In genomic region chr1:36150296-36151132, GRCh38 we compare ENCODE assay signal across 8 cellular contexts. TPM values are rescaled to one million over a fixed set of nuclear protein-coding genes. Genes with fewer than 3 reads are reported as not detected.
DNase-seq lines count a peak whose midpoint lies in the region; ATAC-seq and TF ChIP-seq lines count a peak whose summit lies in the region.

No MANE protein-coding gene starts in this region.

- H3K36me3 ChIP-seq in DND-41 (ENCODE audit: insufficient read depth, low read length) = peaks cover 12% of the 10 kb centered on the region
- H3K36me3 ChIP-seq in GM23338 (ENCODE audit: insufficient read depth) = no peaks in the 10 kb centered on the region
- H3K36me3 ChIP-seq in neural progenitor cell = no peaks in the 10 kb centered on the region
- H3K36me3 ChIP-seq in suprapubic skin = no peaks in the 10 kb centered on the region

- TF ChIP-seq EP300 in suprapubic skin (IDR thresholded peaks at IDR 0.05) = no peak

- H3K27me3 Mint-ChIP-seq in GM23338 (ENCODE audit: insufficient read depth, low read depth, poor library complexity) (peaks cover 49% of the 10 kb centered on the region), neural progenitor cell (ENCODE audit: insufficient read depth, low read depth) (peaks cover 9% of the 10 kb centered on the region)

- peak in 1 of 2 donors; percentile 27 for TF ChIP-seq POLR2A in suprapubic skin (IDR thresholded peaks at IDR 0.05)

- peak overlapping the region; percentile 72 for H3K9ac ChIP-seq in DND-41 (ENCODE audit: low read depth, low read length)
- no peak overlapping the region for H3K9ac ChIP-seq in neural progenitor cell

- DNase-seq in DND-41 = no peak
- DNase-seq in GM23338 (ENCODE audit: low spot score) = peak; percentile 93
- DNase-seq in LNCaP clone FGC (ENCODE audit: low read depth) = peak; percentile 92
- DNase-seq in RWPE1 (ENCODE audit: low spot score) = peak; percentile 91
- DNase-seq in activated gamma-delta T cell treated with Interleukin-2 at 50 U/mL for 16 hours = peak; percentile 73
- peak; percentile 94 for DNase-seq in fibroblast of the conjunctiva (ENCODE audit: low read depth)
- DNase-seq in neural progenitor cell (ENCODE audit: low spot score) = peak; percentile 86
- DNase-seq in suprapubic skin (ENCODE audit: low spot score in 2 of 2) = peak; percentile 95 to 97

- H3K79me2 ChIP-seq in DND-41 (ENCODE audit: insufficient read depth, low read length) (peaks cover 38% of the 10 kb centered on the region), GM23338 (replicated peaks; ENCODE audit: insufficient read depth) (peaks cover 16% of the 10 kb centered on the region), neural progenitor cell (ENCODE audit: low read depth) (peaks cover 19% of the 10 kb centered on the region)

- H3K4me3 Mint-ChIP-seq in GM23338 (peak overlapping the region; percentile 91), neural progenitor cell (peak overlapping the region; percentile 94)

- peaks cover 62% of the 10 kb centered on the region for H3K4me1 ChIP-seq in DND-41 (ENCODE audit: insufficient read depth, low read length)
- peaks cover 32% of the 10 kb centered on the region for H3K4me1 ChIP-seq in GM23338 (ENCODE audit: insufficient read depth)
- peaks cover 29% of the 10 kb centered on the region for H3K4me1 ChIP-seq in neural progenitor cell
- peaks cover 57% of the 10 kb centered on the region for H3K4me1 ChIP-seq in suprapubic skin

- WGBS in suprapubic skin = 10% methylated on average over 7 of the region's 12 CpGs

- H3K27me3 ChIP-seq in DND-41 (ENCODE audit: insufficient read depth, low read length, poor library complexity) (no peaks in the 10 kb centered on the region), GM23338 (ENCODE audit: insufficient read depth) (peaks cover 55% of the 10 kb centered on the region), neural progenitor cell (peaks cover 15% of the 10 kb centered on the region), suprapubic skin (no peaks in the 10 kb centered on the region)

- H3K4me3 ChIP-seq in DND-41 (ENCODE audit: low read depth in 1 of 2, low read length in 2 of 2) (peak overlapping the region in 1 of 2 experiments; percentile 92; a peak in 2 of 4 replicates), GM23338 (peak overlapping the region; percentile 47), LNCaP clone FGC (ENCODE audit: low read depth, low read length) (0 out of 2 replicates have a peak overlapping the region, but pooled peaks have one; percentile 4), neural progenitor cell (no peak overlapping the region), suprapubic skin (peak overlapping the region; percentile 21)

- peak overlapping the region; percentile 62 for H3K27ac Mint-ChIP-seq in GM23338
- H3K27ac Mint-ChIP-seq in neural progenitor cell = peak overlapping the region; percentile 95

- H3F3A ChIP-seq in GM23338 (replicated peaks; ENCODE audit: low read depth) (peaks cover 4% of the 10 kb centered on the region), neural progenitor cell (ENCODE audit: low read depth) (peaks cover 45% of the 10 kb centered on the region)

- H3K4me2 ChIP-seq in DND-41 (ENCODE audit: insufficient read depth, low read length) = peak overlapping the region; percentile 81
- peak overlapping the region; percentile 74 for H3K4me2 ChIP-seq in GM23338
- peak overlapping the region; percentile 48 for H3K4me2 ChIP-seq in neural progenitor cell

- H3K27ac ChIP-seq in DND-41 (ENCODE audit: low read length) (peak overlapping the region; percentile 62), GM23338 (ENCODE audit: low read depth) (no peak overlapping the region), RWPE1 (peak overlapping the region; percentile 99), neural progenitor cell (no peak overlapping the region), suprapubic skin (peak overlapping the region; percentile 97)

- peaks cover 9% of the 10 kb centered on the region; the same call in 2 of the 3 replicates for H3K36me3 Mint-ChIP-seq in GM23338 (ENCODE audit: low read depth)
- peaks cover 9% of the 10 kb centered on the region for H3K36me3 Mint-ChIP-seq in neural progenitor cell

- CTCF ChIA-PET in RWPE1 (lab: Yijun Ruan, JAX) = interaction anchor here (0.6 to 2.9 kb wide), 13 partner anchors 9 to 221 kb away, joined by 4 to 33 read pairs (median 8); no protein-coding TSS in a partner anchor

- no peaks in the 10 kb centered on the region for H3K9me3 ChIP-seq in DND-41 (ENCODE audit: insufficient read depth, low read length, severe bottlenecking)
- H3K9me3 ChIP-seq in neural progenitor cell (ENCODE audit: low read depth) = no peaks in the 10 kb centered on the region
- no peaks in the 10 kb centered on the region for H3K9me3 ChIP-seq in suprapubic skin

- H3K4me1 Mint-ChIP-seq in GM23338 (peaks cover 37% of the 10 kb centered on the region), neural progenitor cell (peaks cover 56% of the 10 kb centered on the region)

- no peaks in the 10 kb centered on the region for H3K9me2 ChIP-seq in GM23338 (ENCODE audit: insufficient read depth)

- no peak for ATAC-seq in DND-41 (ENCODE audit: insufficient read depth, low read depth)
- peak; percentile 65 for ATAC-seq in GM23338

- H3K9me3 Mint-ChIP-seq in GM23338 (no peaks in the 10 kb centered on the region; the same call in 1 of the 3 replicates), neural progenitor cell (peaks cover 2% of the 10 kb centered on the region)

- TF ChIP-seq CTCF in DND-41 (IDR thresholded peaks at IDR 0.05; ENCODE audit: borderline replicate concordance, extremely low read depth, low read length, poor library complexity, severe bottlenecking) (no peak), GM23338 (conservative IDR thresholded peaks at IDR 0.05; ENCODE audit: low read depth in 2 of 2) (no peak), LNCaP clone FGC (IDR thresholded peaks at IDR 0.05; ENCODE audit: control insufficient read depth, extremely low read depth, insufficient read depth) (no peak), RWPE1 (conservative IDR thresholded peaks at IDR 0.05; ENCODE audit: low read depth) (no peak), neural progenitor cell (IDR thresholded peaks at IDR 0.05) (no peak), suprapubic skin (IDR thresholded peaks at IDR 0.05) (no peak)

- H4K20me1 ChIP-seq in DND-41 (ENCODE audit: insufficient read depth, low read length) = no peaks in the 10 kb centered on the region
- H4K20me1 ChIP-seq in GM23338 (replicated peaks; ENCODE audit: insufficient read depth) = no peaks in the 10 kb centered on the region
- H4K20me1 ChIP-seq in neural progenitor cell (ENCODE audit: low read depth) = no peaks in the 10 kb centered on the region

- POLR2A ChIA-PET in RWPE1 (lab: Yijun Ruan, JAX; ENCODE audit: low non-redundant PET) = interaction anchor here (0.8 to 1.8 kb wide), 3 partner anchors 37 to 236 kb away, joined by 3 to 7 read pairs (median 4); no protein-coding TSS in a partner anchor

- H2AFZ ChIP-seq in DND-41 (ENCODE audit: low read depth, low read length) (peak overlapping the region; percentile 78), GM23338 (peak overlapping the region; percentile 80; the same call in 1 of the 2 replicates), neural progenitor cell (replicated peaks) (no peak overlapping the region)

RNA-seq across cellular contexts. Expression of gene TRAPPC3, which starts 1.2 kb away (rescaled TPM):
- 55.8 and 55.9 TPM in 2 replicates for total RNA-seq in GM23338 (2014; rRNA removed; shearing (Covaris generic))
- polyA plus RNA-seq in GM23338 (2016; fragmentation: Nextera tagmentation; extraction: Ambion mirVana) = 45.2 and 45.6 TPM in 2 replicates
- total RNA-seq in neural progenitor cell (ENCODE audit: low replicate concordance) (44.9 and 69.4 TPM in 2 replicates), suprapubic skin (100 to 1,000 TPM in 2 of 4 donors, 10 to 100 TPM in 2; 68.7 to 111 (median 97.5) TPM)

RNA-seq across cellular contexts. Expression of gene MAP7D1, which starts 5.4 kb away (rescaled TPM):
- total RNA-seq in GM23338 (2014; rRNA removed; shearing (Covaris generic)) = 37.4 and 59.8 TPM in 2 replicates
- polyA plus RNA-seq in GM23338 (2016; fragmentation: Nextera tagmentation; extraction: Ambion mirVana) = 13.8 and 14.7 TPM in 2 replicates
- total RNA-seq in neural progenitor cell (ENCODE audit: low replicate concordance) (35.0 and 81.1 TPM in 2 replicates), suprapubic skin (100 to 1,000 TPM in 1 of 4 donors, 10 to 100 TPM in 3; 80.0 to 119 (median 94.6) TPM)

RNA-seq across cellular contexts. Expression of gene COL8A2, which starts 25.5 kb away (rescaled TPM):
- total RNA-seq in GM23338 (2014; rRNA removed; shearing (Covaris generic)) = 4.9 and 5.0 TPM in 2 replicates
- 0.77 and 0.95 TPM in 2 replicates for polyA plus RNA-seq in GM23338 (2016; fragmentation: Nextera tagmentation; extraction: Ambion mirVana)
- total RNA-seq in neural progenitor cell (ENCODE audit: low replicate concordance) (0.06 TPM in 1 of 2 replicates, not detected in the other), suprapubic skin (1 to 10 TPM; 4.9 to 5.6 (median 5.2) TPM)

Comparison
In these comparisons a context has a peak if more than half of its experiments do, and no peak if none do; other contexts are left out.
1. H3K27ac ChIP-seq: peak in DND-41 (single experiment), RWPE1 (single experiment) and suprapubic skin (single experiment); none in GM23338 (single experiment) and neural progenitor cell (single experiment).
2. Peak in every context shown above with its lines, with median percentiles within 50 percentile points of each other: H3K4me2 ChIP-seq.